Comparison of ENCODE assay signal across 1 cellular context in the genomic region with DNA sequence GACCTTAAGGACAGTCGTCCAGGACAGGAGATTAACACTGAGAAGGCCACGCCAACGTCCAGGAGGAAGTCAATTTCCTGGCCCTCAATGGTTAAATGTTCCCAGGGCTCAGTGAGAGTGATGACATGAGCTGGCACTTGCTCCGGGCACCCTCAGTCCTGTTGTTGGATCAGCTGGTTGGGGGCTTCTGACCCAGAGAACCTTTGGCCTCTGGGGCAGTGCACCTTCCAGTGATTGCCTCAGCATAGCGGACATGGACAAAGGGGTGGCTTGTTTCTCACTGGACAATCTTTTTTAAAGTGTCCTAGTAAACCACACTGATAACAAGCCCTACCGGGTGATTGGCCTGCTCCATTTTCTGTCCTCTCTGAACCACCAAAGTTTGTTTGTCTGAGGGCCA.
TF ChIP-seq lines count a peak whose summit lies in the region.
"Not testable (repeated sequence)": the region's sequence is repeated elsewhere in the genome, so short reads cannot be mapped to it uniquely, and the experiment has no call there.

No MANE protein-coding gene starts in this region.

TF ChIP-seq in HepG2, 621 proteins besides CTCF, POLR2A, EP300 and RAD21 (continued from another document and continues in another):
- peak; percentile 76 for TF ChIP-seq TEAD3 (CRISPR knock-in tag; optimal IDR thresholded peaks at IDR 0.05; ENCODE audit: borderline replicate concordance)
- peak; percentile 87 for TF ChIP-seq MED8 (CRISPR knock-in tag; IDR thresholded peaks at IDR 0.05; ENCODE audit: insufficient replicate concordance)
- TF ChIP-seq NAIF1 (CRISPR knock-in tag; IDR thresholded peaks at IDR 0.05; ENCODE audit: borderline replicate concordance), result 0 out of 2 replicates have a peak, but pooled peaks have one; percentile 45
- TF ChIP-seq KDM5B (CRISPR knock-in tag; IDR thresholded peaks at IDR 0.05; ENCODE audit: borderline replicate concordance), result peak; percentile 55; the same call in 1 of the 2 replicates
- TF ChIP-seq GFI1 (CRISPR knock-in tag; IDR thresholded peaks at IDR 0.05; ENCODE audit: borderline replicate concordance), result peak; percentile 96
- TF ChIP-seq SIX1 (CRISPR knock-in tag; IDR thresholded peaks at IDR 0.05; ENCODE audit: borderline replicate concordance), result peak; percentile 43; the same call in 1 of the 2 replicates
- TF ChIP-seq RFXAP (CRISPR knock-in tag; IDR thresholded peaks at IDR 0.05; ENCODE audit: borderline replicate concordance), result peak; percentile 79; the same call in 1 of the 2 replicates
- TF ChIP-seq HOXD1 (CRISPR knock-in tag; IDR thresholded peaks at IDR 0.05), result peak; percentile 86; the same call in 1 of the 2 replicates
- TF ChIP-seq ZFP1 (CRISPR knock-in tag; IDR thresholded peaks at IDR 0.05), result peak; percentile 49; the same call in 1 of the 2 replicates
- peak; percentile 93 for TF ChIP-seq PHF21A (CRISPR knock-in tag; IDR thresholded peaks at IDR 0.05)
- peak; percentile 72; the same call in 1 of the 2 replicates for TF ChIP-seq MIER2 (CRISPR knock-in tag; IDR thresholded peaks at IDR 0.05)
- peak; percentile 72; the same call in 1 of the 2 replicates for TF ChIP-seq DMAP1 (CRISPR knock-in tag; IDR thresholded peaks at IDR 0.05)
- not testable (repeated sequence) for TF ChIP-seq NONO, SOX6 (IDR thresholded peaks at IDR 0.05)
- peak; percentile 89 for TF ChIP-seq NONO (CRISPR knock-in tag; conservative IDR thresholded peaks at IDR 0.05)
- peak; percentile 62 for TF ChIP-seq SKI (IDR thresholded peaks at IDR 0.05; ENCODE audit: partially characterized antibody)
- peak; percentile 84; the same call in 1 of the 2 replicates for TF ChIP-seq MTA1 (CRISPR knock-in tag; IDR thresholded peaks at IDR 0.05; ENCODE audit: borderline replicate concordance)
- TF ChIP-seq HHEX (CRISPR knock-in tag; IDR thresholded peaks at IDR 0.05), result peak; percentile 65
- TF ChIP-seq ZNF292 (CRISPR knock-in tag; IDR thresholded peaks at IDR 0.05; ENCODE audit: borderline replicate concordance, low read depth), result peak; percentile 80
- peak; percentile 84 for TF ChIP-seq PPARG (CRISPR knock-in tag; conservative IDR thresholded peaks at IDR 0.05)
- peak; percentile 78 for TF ChIP-seq TBX3 (IDR thresholded peaks at IDR 0.05; ENCODE audit: borderline replicate concordance)
- peak; percentile 81; the same call in 1 of the 2 replicates for TF ChIP-seq KDM4B (CRISPR knock-in tag; IDR thresholded peaks at IDR 0.05)
- TF ChIP-seq RXRA (CRISPR knock-in tag; IDR thresholded peaks at IDR 0.05), result peak; percentile 98
- TF ChIP-seq JUND (CRISPR knock-in tag; IDR thresholded peaks at IDR 0.05), result peak; percentile 82
- peak; percentile 92 for TF ChIP-seq ZMYM4 (CRISPR knock-in tag; IDR thresholded peaks at IDR 0.05)
- TF ChIP-seq, protein P1, sequence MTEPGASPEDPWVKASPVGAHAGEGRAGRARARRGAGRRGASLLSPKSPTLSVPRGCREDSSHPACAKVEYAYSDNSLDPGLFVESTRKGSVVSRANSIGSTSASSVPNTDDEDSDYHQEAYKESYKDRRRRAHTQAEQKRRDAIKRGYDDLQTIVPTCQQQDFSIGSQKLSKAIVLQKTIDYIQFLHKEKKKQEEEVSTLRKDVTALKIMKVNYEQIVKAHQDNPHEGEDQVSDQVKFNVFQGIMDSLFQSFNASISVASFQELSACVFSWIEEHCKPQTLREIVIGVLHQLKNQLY (CRISPR knock-in tag; IDR thresholded peaks at IDR 0.05), result peak; percentile 80
- peak; percentile 98 for TF ChIP-seq HNF4A (CRISPR knock-in tag; IDR thresholded peaks at IDR 0.05)
- peak; percentile 97 for TF ChIP-seq GATAD2A (CRISPR knock-in tag; IDR thresholded peaks at IDR 0.05)
- peak; percentile 93 for TF ChIP-seq MIER3 (CRISPR knock-in tag; IDR thresholded peaks at IDR 0.05; ENCODE audit: borderline replicate concordance)
- TF ChIP-seq, protein P2, sequence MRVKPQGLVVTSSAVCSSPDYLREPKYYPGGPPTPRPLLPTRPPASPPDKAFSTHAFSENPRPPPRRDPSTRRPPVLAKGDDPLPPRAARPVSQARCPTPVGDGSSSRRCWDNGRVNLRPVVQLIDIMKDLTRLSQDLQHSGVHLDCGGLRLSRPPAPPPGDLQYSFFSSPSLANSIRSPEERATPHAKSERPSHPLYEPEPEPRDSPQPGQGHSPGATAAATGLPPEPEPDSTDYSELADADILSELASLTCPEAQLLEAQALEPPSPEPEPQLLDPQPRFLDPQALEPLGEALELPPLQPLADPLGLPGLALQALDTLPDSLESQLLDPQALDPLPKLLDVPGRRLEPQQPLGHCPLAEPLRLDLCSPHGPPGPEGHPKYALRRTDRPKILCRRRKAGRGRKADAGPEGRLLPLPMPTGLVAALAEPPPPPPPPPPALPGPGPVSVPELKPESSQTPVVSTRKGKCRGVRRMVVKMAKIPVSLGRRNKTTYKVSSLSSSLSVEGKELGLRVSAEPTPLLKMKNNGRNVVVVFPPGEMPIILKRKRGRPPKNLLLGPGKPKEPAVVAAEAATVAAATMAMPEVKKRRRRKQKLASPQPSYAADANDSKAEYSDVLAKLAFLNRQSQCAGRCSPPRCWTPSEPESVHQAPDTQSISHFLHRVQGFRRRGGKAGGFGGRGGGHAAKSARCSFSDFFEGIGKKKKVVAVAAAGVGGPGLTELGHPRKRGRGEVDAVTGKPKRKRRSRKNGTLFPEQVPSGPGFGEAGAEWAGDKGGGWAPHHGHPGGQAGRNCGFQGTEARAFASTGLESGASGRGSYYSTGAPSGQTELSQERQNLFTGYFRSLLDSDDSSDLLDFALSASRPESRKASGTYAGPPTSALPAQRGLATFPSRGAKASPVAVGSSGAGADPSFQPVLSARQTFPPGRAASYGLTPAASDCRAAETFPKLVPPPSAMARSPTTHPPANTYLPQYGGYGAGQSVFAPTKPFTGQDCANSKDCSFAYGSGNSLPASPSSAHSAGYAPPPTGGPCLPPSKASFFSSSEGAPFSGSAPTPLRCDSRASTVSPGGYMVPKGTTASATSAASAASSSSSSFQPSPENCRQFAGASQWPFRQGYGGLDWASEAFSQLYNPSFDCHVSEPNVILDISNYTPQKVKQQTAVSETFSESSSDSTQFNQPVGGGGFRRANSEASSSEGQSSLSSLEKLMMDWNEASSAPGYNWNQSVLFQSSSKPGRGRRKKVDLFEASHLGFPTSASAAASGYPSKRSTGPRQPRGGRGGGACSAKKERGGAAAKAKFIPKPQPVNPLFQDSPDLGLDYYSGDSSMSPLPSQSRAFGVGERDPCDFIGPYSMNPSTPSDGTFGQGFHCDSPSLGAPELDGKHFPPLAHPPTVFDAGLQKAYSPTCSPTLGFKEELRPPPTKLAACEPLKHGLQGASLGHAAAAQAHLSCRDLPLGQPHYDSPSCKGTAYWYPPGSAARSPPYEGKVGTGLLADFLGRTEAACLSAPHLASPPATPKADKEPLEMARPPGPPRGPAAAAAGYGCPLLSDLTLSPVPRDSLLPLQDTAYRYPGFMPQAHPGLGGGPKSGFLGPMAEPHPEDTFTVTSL (CRISPR knock-in tag; IDR thresholded peaks at IDR 0.05; ENCODE audit: borderline replicate concordance), result peak; percentile 92; the same call in 1 of the 2 replicates
- TF ChIP-seq HOXA3 (CRISPR knock-in tag; IDR thresholded peaks at IDR 0.05), result peak; percentile 91
- TF ChIP-seq KDM1A (CRISPR knock-in tag; IDR thresholded peaks at IDR 0.05), result peak; percentile 66; the same call in 1 of the 2 replicates
- TF ChIP-seq ZNF567 (CRISPR knock-in tag; IDR thresholded peaks at IDR 0.05; ENCODE audit: borderline replicate concordance), result 0 out of 2 replicates have a peak, but pooled peaks have one; percentile 56
- TF ChIP-seq, protein P3, sequence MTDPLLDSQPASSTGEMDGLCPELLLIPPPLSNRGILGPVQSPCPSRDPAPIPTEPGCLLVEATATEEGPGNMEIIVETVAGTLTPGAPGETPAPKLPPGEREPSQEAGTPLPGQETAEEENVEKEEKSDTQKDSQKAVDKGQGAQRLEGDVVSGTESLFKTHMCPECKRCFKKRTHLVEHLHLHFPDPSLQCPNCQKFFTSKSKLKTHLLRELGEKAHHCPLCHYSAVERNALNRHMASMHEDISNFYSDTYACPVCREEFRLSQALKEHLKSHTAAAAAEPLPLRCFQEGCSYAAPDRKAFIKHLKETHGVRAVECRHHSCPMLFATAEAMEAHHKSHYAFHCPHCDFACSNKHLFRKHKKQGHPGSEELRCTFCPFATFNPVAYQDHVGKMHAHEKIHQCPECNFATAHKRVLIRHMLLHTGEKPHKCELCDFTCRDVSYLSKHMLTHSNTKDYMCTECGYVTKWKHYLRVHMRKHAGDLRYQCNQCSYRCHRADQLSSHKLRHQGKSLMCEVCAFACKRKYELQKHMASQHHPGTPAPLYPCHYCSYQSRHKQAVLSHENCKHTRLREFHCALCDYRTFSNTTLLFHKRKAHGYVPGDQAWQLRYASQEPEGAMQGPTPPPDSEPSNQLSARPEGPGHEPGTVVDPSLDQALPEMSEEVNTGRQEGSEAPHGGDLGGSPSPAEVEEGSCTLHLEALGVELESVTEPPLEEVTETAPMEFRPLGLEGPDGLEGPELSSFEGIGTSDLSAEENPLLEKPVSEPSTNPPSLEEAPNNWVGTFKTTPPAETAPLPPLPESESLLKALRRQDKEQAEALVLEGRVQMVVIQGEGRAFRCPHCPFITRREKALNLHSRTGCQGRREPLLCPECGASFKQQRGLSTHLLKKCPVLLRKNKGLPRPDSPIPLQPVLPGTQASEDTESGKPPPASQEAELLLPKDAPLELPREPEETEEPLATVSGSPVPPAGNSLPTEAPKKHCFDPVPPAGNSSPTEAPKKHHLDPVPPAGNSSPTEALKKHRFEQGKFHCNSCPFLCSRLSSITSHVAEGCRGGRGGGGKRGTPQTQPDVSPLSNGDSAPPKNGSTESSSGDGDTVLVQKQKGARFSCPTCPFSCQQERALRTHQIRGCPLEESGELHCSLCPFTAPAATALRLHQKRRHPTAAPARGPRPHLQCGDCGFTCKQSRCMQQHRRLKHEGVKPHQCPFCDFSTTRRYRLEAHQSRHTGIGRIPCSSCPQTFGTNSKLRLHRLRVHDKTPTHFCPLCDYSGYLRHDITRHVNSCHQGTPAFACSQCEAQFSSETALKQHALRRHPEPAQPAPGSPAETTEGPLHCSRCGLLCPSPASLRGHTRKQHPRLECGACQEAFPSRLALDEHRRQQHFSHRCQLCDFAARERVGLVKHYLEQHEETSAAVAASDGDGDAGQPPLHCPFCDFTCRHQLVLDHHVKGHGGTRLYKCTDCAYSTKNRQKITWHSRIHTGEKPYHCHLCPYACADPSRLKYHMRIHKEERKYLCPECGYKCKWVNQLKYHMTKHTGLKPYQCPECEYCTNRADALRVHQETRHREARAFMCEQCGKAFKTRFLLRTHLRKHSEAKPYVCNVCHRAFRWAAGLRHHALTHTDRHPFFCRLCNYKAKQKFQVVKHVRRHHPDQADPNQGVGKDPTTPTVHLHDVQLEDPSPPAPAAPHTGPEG (CRISPR knock-in tag; IDR thresholded peaks at IDR 0.05), result peak; percentile 27; the same call in 1 of the 2 replicates
- TF ChIP-seq ZFY (CRISPR knock-in tag; IDR thresholded peaks at IDR 0.05), result peak; percentile 62
- TF ChIP-seq, protein P4, sequence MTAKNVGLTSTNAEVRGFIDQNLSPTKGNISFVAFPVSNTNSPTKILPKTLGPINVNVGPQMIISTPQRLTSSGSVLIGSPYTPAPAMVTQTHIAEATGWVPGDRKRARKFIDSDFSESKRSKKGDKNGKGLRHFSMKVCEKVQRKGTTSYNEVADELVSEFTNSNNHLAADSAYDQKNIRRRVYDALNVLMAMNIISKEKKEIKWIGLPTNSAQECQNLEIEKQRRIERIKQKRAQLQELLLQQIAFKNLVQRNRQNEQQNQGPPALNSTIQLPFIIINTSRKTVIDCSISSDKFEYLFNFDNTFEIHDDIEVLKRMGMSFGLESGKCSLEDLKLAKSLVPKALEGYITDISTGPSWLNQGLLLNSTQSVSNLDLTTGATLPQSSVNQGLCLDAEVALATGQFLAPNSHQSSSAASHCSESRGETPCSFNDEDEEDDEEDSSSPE (CRISPR knock-in tag; IDR thresholded peaks at IDR 0.05), result peak; percentile 51; the same call in 1 of the 2 replicates
- TF ChIP-seq SOX13 (IDR thresholded peaks at IDR 0.05), result peak; percentile 91
- TF ChIP-seq SOX13 (CRISPR knock-in tag; conservative IDR thresholded peaks at IDR 0.05 in 1 of 2, IDR thresholded peaks at IDR 0.05 in 1 of 2), result peak in 1 of 2 experiments; percentile 91; a peak in 2 of 4 replicates
- peak; percentile 69; the same call in 1 of the 2 replicates for TF ChIP-seq ZSCAN31 (CRISPR knock-in tag; IDR thresholded peaks at IDR 0.05; ENCODE audit: low read depth)
- TF ChIP-seq KDM2A (CRISPR knock-in tag; IDR thresholded peaks at IDR 0.05; ENCODE audit: borderline replicate concordance, low read depth), result peak; percentile 64; the same call in 1 of the 2 replicates
- TF ChIP-seq JUNB (CRISPR knock-in tag; IDR thresholded peaks at IDR 0.05; ENCODE audit: borderline replicate concordance), result peak; percentile 89; the same call in 1 of the 2 replicates
- TF ChIP-seq, protein P5, sequence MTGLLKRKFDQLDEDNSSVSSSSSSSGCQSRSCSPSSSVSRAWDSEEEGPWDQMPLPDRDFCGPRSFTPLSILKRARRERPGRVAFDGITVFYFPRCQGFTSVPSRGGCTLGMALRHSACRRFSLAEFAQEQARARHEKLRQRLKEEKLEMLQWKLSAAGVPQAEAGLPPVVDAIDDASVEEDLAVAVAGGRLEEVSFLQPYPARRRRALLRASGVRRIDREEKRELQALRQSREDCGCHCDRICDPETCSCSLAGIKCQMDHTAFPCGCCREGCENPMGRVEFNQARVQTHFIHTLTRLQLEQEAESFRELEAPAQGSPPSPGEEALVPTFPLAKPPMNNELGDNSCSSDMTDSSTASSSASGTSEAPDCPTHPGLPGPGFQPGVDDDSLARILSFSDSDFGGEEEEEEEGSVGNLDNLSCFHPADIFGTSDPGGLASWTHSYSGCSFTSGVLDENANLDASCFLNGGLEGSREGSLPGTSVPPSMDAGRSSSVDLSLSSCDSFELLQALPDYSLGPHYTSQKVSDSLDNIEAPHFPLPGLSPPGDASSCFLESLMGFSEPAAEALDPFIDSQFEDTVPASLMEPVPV (CRISPR knock-in tag; IDR thresholded peaks at IDR 0.05), result peak; percentile 30; the same call in 1 of the 2 replicates
- TF ChIP-seq TBL1XR1 (IDR thresholded peaks at IDR 0.05; ENCODE audit: borderline replicate concordance, low read length, partially characterized antibody), result peak; percentile 54
- TF ChIP-seq, protein P6, sequence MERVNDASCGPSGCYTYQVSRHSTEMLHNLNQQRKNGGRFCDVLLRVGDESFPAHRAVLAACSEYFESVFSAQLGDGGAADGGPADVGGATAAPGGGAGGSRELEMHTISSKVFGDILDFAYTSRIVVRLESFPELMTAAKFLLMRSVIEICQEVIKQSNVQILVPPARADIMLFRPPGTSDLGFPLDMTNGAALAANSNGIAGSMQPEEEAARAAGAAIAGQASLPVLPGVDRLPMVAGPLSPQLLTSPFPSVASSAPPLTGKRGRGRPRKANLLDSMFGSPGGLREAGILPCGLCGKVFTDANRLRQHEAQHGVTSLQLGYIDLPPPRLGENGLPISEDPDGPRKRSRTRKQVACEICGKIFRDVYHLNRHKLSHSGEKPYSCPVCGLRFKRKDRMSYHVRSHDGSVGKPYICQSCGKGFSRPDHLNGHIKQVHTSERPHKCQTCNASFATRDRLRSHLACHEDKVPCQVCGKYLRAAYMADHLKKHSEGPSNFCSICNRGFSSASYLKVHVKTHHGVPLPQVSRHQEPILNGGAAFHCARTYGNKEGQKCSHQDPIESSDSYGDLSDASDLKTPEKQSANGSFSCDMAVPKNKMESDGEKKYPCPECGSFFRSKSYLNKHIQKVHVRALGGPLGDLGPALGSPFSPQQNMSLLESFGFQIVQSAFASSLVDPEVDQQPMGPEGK (CRISPR knock-in tag; IDR thresholded peaks at IDR 0.05), result peak; percentile 98
- TF ChIP-seq HMG20A (CRISPR knock-in tag; IDR thresholded peaks at IDR 0.05; ENCODE audit: borderline replicate concordance), result peak; percentile 96
- TF ChIP-seq TCF7 (IDR thresholded peaks at IDR 0.05; ENCODE audit: low read depth), result peak; percentile 94
- peak; percentile 59; the same call in 1 of the 2 replicates for TF ChIP-seq JUN (CRISPR knock-in tag; IDR thresholded peaks at IDR 0.05)
- peak; percentile 95 for TF ChIP-seq SOX6 (CRISPR knock-in tag; IDR thresholded peaks at IDR 0.05)
